ENCODE assay signal across 8 cellular contexts in genomic region chr13:75637101-75637774, GRCh38. TPM values are rescaled to one million over a fixed set of nuclear protein-coding genes. Genes with fewer than 3 reads are reported as not detected.
DNase-seq lines count a peak whose midpoint lies in the region; ATAC-seq, FAIRE-seq and TF ChIP-seq lines count a peak whose summit lies in the region.

No MANE protein-coding gene starts in this region.

- H3K9me3 ChIP-seq in keratinocyte (ENCODE audit: control insufficient read depth, low read depth, low read length) (no peaks in the 10 kb centered on the region), tibial artery (no peaks in the 10 kb centered on the region)

- H3K79me2 ChIP-seq in keratinocyte (ENCODE audit: control insufficient read depth, insufficient read depth, low read length), result no peaks in the 10 kb centered on the region

- peaks cover 29% of the 10 kb centered on the region for H3K4me1 Mint-ChIP-seq in activated CD4-positive, alpha-beta T cell treated with anti-CD3 and anti-CD28 coated beads, Interleukin-2, amount 10 ng/mL, durations not matched to agents 7 days and 5 days
- H3K4me1 Mint-ChIP-seq in activated CD4-positive, alpha-beta memory T cell treated with anti-CD3 and anti-CD28 coated beads, Interleukin-2, amount 10 ng/mL, durations not matched to agents 7 days and 5 days, result peaks cover 15% of the 10 kb centered on the region

- H3K27me3 ChIP-seq in keratinocyte (ENCODE audit: control insufficient read depth, extremely low read depth, insufficient read depth, low read length) (no peaks in the 10 kb centered on the region), tibial artery (no peaks in the 10 kb centered on the region)

- FAIRE-seq in keratinocyte (lab: Jason Lieb, UNC), result no peak

- H3K9me1 ChIP-seq in keratinocyte (ENCODE audit: control insufficient read depth, extremely low read depth, insufficient read depth, low read length), result no peaks in the 10 kb centered on the region

- no peaks in the 10 kb centered on the region for H3K9me3 Mint-ChIP-seq in activated CD4-positive, alpha-beta T cell treated with anti-CD3 and anti-CD28 coated beads, Interleukin-2, amount 10 ng/mL, durations not matched to agents 7 days and 5 days
- H3K9me3 Mint-ChIP-seq in activated CD4-positive, alpha-beta memory T cell treated with anti-CD3 and anti-CD28 coated beads, Interleukin-2, amount 10 ng/mL, durations not matched to agents 7 days and 5 days, result no peaks in the 10 kb centered on the region

- H2AFZ ChIP-seq in keratinocyte (ENCODE audit: control insufficient read depth, low read length), result peak overlapping the region; percentile 90

- no peak overlapping the region for H3K9ac ChIP-seq in keratinocyte (ENCODE audit: control insufficient read depth, extremely low read depth, insufficient read depth, low read length)

- CTCF ChIA-PET in activated CD4-positive, alpha-beta T cell treated with anti-CD3 and anti-CD28 coated beads, Interleukin-2, amount 10 ng/mL, durations not matched to agents 7 days and 5 days (lab: Charles Lee), result no interaction called here
- CTCF ChIA-PET in activated CD4-positive, alpha-beta memory T cell treated with anti-CD3 and anti-CD28 coated beads, Interleukin-2, amount 10 ng/mL, durations not matched to agents 7 days and 5 days (lab: Charles Lee), result no interaction called here

- H3K4me1 ChIP-seq in keratinocyte (ENCODE audit: control insufficient read depth, extremely low read depth, insufficient read depth, low read length) (peaks cover 5% of the 10 kb centered on the region), tibial artery (peaks cover 0 to 29% (median 3%) of the 10 kb centered on the region in 4 donors)

- H3K4me2 ChIP-seq in keratinocyte (ENCODE audit: control insufficient read depth, extremely low read depth, insufficient read depth, low read depth, low read length), result peak overlapping the region; percentile 89

- peaks cover 24% of the 10 kb centered on the region for H3K27me3 Mint-ChIP-seq in activated CD4-positive, alpha-beta T cell treated with anti-CD3 and anti-CD28 coated beads, Interleukin-2, amount 10 ng/mL, durations not matched to agents 7 days and 5 days
- H3K27me3 Mint-ChIP-seq in activated CD4-positive, alpha-beta memory T cell treated with anti-CD3 and anti-CD28 coated beads, Interleukin-2, amount 10 ng/mL, durations not matched to agents 7 days and 5 days, result peaks cover 16% of the 10 kb centered on the region

- POLR2A ChIA-PET in activated CD4-positive, alpha-beta T cell treated with anti-CD3 and anti-CD28 coated beads, Interleukin-2, amount 10 ng/mL, durations not matched to agents 7 days and 5 days (lab: Charles Lee), result no interaction called here
- POLR2A ChIA-PET in activated CD4-positive, alpha-beta memory T cell treated with anti-CD3 and anti-CD28 coated beads, Interleukin-2, amount 10 ng/mL, durations not matched to agents 7 days and 5 days (lab: Charles Lee), result interaction anchor here (0.9 kb wide), 1 partner anchor 311 kb away, joined by 3 read pairs; no protein-coding TSS in a partner anchor

- ATAC-seq in GM21529 (IDR thresholded peaks at IDR 0.05; ENCODE audit: unreplicated experiment), result no peak

- dilution Hi-C loops in keratinocyte (cut with MboI; ENCODE audit: extremely low pct_ligation_motif_present, low sequenced_read_pairs), result no loop called here

- peaks cover 3% of the 10 kb centered on the region for H3K36me3 Mint-ChIP-seq in activated CD4-positive, alpha-beta T cell treated with anti-CD3 and anti-CD28 coated beads, Interleukin-2, amount 10 ng/mL, durations not matched to agents 7 days and 5 days (ENCODE audit: low read depth)
- no peaks in the 10 kb centered on the region for H3K36me3 Mint-ChIP-seq in activated CD4-positive, alpha-beta memory T cell treated with anti-CD3 and anti-CD28 coated beads, Interleukin-2, amount 10 ng/mL, durations not matched to agents 7 days and 5 days (ENCODE audit: low read depth)

- H3K27ac Mint-ChIP-seq in activated CD4-positive, alpha-beta T cell treated with anti-CD3 and anti-CD28 coated beads, Interleukin-2, amount 10 ng/mL, durations not matched to agents 7 days and 5 days, result peak overlapping the region; percentile 31
- no peak overlapping the region for H3K27ac Mint-ChIP-seq in activated CD4-positive, alpha-beta memory T cell treated with anti-CD3 and anti-CD28 coated beads, Interleukin-2, amount 10 ng/mL, durations not matched to agents 7 days and 5 days

- H3K4me3 ChIP-seq in keratinocyte (ENCODE audit: control insufficient read depth in 2 of 3, extremely low read depth in 1 of 3, insufficient read depth in 2 of 3, low read depth in 1 of 3, low read length in 3 of 3) (peak overlapping the region in 1 of 3 experiments; percentile 79), tibial artery (peak overlapping the region; percentile 59 to 76)

- no peaks in the 10 kb centered on the region for H4K20me1 ChIP-seq in keratinocyte (ENCODE audit: control insufficient read depth, extremely low read depth, insufficient read depth, low read length)

- H3K27ac ChIP-seq in keratinocyte (ENCODE audit: control insufficient read depth, insufficient read depth, low read length) (no peak overlapping the region), tibial artery (peak overlapping the region; percentile 83 to 84)

- no peak for DNase-seq in activated CD4-positive, alpha-beta T cell treated with anti-CD3 and anti-CD28 coated beads, Interleukin-2, amount 10 ng/mL, durations not matched to agents 7 days and 5 days
- no peak for DNase-seq in activated CD4-positive, alpha-beta T cell treated with anti-CD3 and anti-CD28 coated beads for 4 hours
- no peak for DNase-seq in activated CD4-positive, alpha-beta memory T cell treated with anti-CD3 and anti-CD28 coated beads, Interleukin-2, amount 10 ng/mL, durations not matched to agents 7 days and 5 days
- DNase-seq in keratinocyte (ENCODE audit: low read depth, low spot score) (no peak), tibial artery (no peak), amniotic stem cell (lab: John Stamatoyannopoulos, UW) (no peak), hippocampal formation (lab: John Stamatoyannopoulos, UW) (no peak)

- H3K4me3 Mint-ChIP-seq in activated CD4-positive, alpha-beta T cell treated with anti-CD3 and anti-CD28 coated beads, Interleukin-2, amount 10 ng/mL, durations not matched to agents 7 days and 5 days, result peak overlapping the region; percentile 73
- H3K4me3 Mint-ChIP-seq in activated CD4-positive, alpha-beta memory T cell treated with anti-CD3 and anti-CD28 coated beads, Interleukin-2, amount 10 ng/mL, durations not matched to agents 7 days and 5 days, result peak overlapping the region; percentile 70

- H3K36me3 ChIP-seq in keratinocyte (ENCODE audit: control insufficient read depth in 2 of 2, extremely low read depth in 1 of 2, insufficient read depth in 2 of 2, low read length in 2 of 2) (no peaks in the 10 kb centered on the region), tibial artery (no peaks in the 10 kb centered on the region)

- no peak for TF ChIP-seq CTCF in keratinocyte (optimal IDR thresholded peaks at IDR 0.05 in 1 of 3, IDR thresholded peaks at IDR 0.05 in 1 of 3, conservative IDR thresholded peaks at IDR 0.05 in 1 of 3; ENCODE audit: extremely low read depth in 1 of 3, insufficient read depth in 2 of 3, low read length in 3 of 3)
- TF ChIP-seq CTCF in tibial artery (IDR thresholded peaks at IDR 0.05), result no peak

- intact Hi-C loops in tibial artery (cut with DNase I; ENCODE audit: low total_unique reads), result loop anchor here (10.0 kb wide), 1 partner anchor 272 kb away; no protein-coding TSS in a partner anchor

RNA-seq across cellular contexts. Expression of gene LMO7, which starts 1.1 kb away (rescaled TPM):
- 10 to 100 TPM; 23.1 to 30.7 TPM for total RNA-seq in activated CD4-positive, alpha-beta T cell treated with anti-CD3 and anti-CD28 coated beads, Interleukin-2, amount 10 ng/mL, durations not matched to agents 7 days and 5 days
- total RNA-seq in activated CD4-positive, alpha-beta memory T cell treated with anti-CD3 and anti-CD28 coated beads, Interleukin-2, amount 10 ng/mL, durations not matched to agents 7 days and 5 days, result 10 to 100 TPM; 11.4 to 12.9 TPM
- 3.3 to 8.9 TPM (median 8.9 TPM) in 3 replicates for polyA plus RNA-seq in keratinocyte
- 203 TPM for polyA plus RNA-seq in keratinocyte (2011; ENCODE audit: low read depth)
- 6.4 and 6.6 TPM in 2 replicates for polyA plus RNA-seq in keratinocyte (2011; cell fraction: cytosol; rRNA removed)
- polyA plus RNA-seq in keratinocyte (2011; cell fraction: nucleus; rRNA removed), result 27.5 and 27.7 TPM in 2 replicates
- 7.1 and 62.2 TPM in 2 replicates for polyA plus RNA-seq in keratinocyte (2012; ENCODE audit: low replicate concordance)
- polyA minus RNA-seq in keratinocyte, result 8.8 to 22.5 TPM (median 14.3 TPM) in 3 replicates
- polyA minus RNA-seq in keratinocyte (2011; cell fraction: cytosol; rRNA and poly(A)+ RNA removed), result 5.2 TPM
- polyA minus RNA-seq in keratinocyte (2011; cell fraction: nucleus; rRNA and poly(A)+ RNA removed), result 27.4 and 70.0 TPM in 2 replicates
